In the genomic region with DNA sequence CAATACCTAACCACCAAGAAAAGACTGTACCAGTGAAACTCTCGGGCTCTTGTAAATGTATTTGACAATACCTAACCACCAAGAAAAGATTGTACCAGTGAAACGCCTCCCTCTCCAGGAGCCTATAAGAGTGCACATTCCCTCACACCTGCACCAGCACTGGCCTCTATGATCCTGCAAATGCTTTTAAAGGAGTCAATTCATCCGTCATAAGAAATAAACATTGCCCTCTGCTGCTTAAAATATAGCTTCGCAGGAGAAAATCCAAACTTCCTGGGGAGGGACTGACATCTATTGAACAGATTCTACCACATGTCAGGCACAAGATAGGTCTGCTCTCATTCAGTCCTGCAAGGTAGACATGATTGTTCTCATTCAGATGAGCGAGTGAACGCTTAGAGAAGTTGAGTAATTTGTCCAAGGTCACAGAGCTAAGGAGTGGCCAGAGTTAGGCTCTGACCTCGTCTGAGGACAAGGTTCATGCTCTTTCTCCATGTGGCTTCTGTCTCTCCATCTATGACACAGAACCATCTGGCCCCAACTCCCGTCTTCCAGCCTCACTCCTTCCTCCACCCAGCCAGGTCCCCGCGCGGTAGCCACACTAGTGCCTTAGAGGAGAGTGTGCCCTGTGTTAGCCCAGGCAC, we compare ENCODE assay signal across 8 cellular contexts. TPM values are rescaled to one million over a fixed set of nuclear protein-coding genes. Genes with fewer than 3 reads are reported as not detected.
A peak's percentile ranks its signal among the peaks of the same experiment; 100 is the strongest.
DNase-seq lines count a peak whose midpoint lies in the region; ATAC-seq and TF ChIP-seq lines count a peak whose summit lies in the region.

No MANE protein-coding gene starts in this region.

- DNase-seq in GM04503 (ENCODE audit: low read depth) = peak; percentile 75
- DNase-seq in NCI-H345 treated with DMSO at 0.1 percent for 48 hours (lab: John Stamatoyannopoulos, UW; ENCODE audit: unreplicated experiment) = peak; percentile 2
- peak; percentile 78 for DNase-seq in brain microvascular endothelial cell
- peak in 1 of 2 donors; percentile 30 for DNase-seq in left colon
- DNase-seq in vagina (ENCODE audit: extremely low spot score in 2 of 2) = no peak

- H3K4me3 ChIP-seq in brain microvascular endothelial cell (ENCODE audit: low read depth, low read length) (no peak overlapping the region), vagina (no peak overlapping the region)

- H3K4me1 ChIP-seq in vagina = peaks cover 63% of the 10 kb centered on the region

- in situ Hi-C loops in brain microvascular endothelial cell (cut with HindIII; ENCODE audit: low pct_ligation_motif_present, low sequenced_read_pairs) = no loop called here

- H3K36me3 ChIP-seq in brain microvascular endothelial cell (replicated peaks) (no peaks in the 10 kb centered on the region), vagina (no peaks in the 10 kb centered on the region)

- ATAC-seq in left colon = peak; percentile 80
- no peak for ATAC-seq in GM21381 (IDR thresholded peaks at IDR 0.05; ENCODE audit: unreplicated experiment)
- ATAC-seq in HG02588 (IDR thresholded peaks at IDR 0.05; ENCODE audit: unreplicated experiment) = no peak

- intact Hi-C loops in left colon (cut with DNase I, micrococcal nuclease) (loop anchor here in 1 of 2 donors (10.0 kb wide), 1 partner anchor 72 kb away; no protein-coding TSS in a partner anchor), vagina (cut with DNase I) (loop anchor here (5.0 to 10.0 kb wide), 2 partner anchors 62 to 810 kb away; no protein-coding TSS in a partner anchor)

- H3K27me3 ChIP-seq in brain microvascular endothelial cell (replicated peaks) = no peaks in the 10 kb centered on the region
- H3K27me3 ChIP-seq in vagina = no peaks in the 10 kb centered on the region

- no peak for TF ChIP-seq POLR2A in vagina (IDR thresholded peaks at IDR 0.05)

- TF ChIP-seq CTCF in 22Rv1 (IDR thresholded peaks at IDR 0.05) (peak; percentile 25), brain microvascular endothelial cell (IDR thresholded peaks at IDR 0.05; ENCODE audit: low read depth, low read length, missing control alignments) (peak; percentile 58), vagina (IDR thresholded peaks at IDR 0.05) (peak; percentile 24 to 50 (median 38))

- no peak overlapping the region for H3K27ac ChIP-seq in 22Rv1
- H3K27ac ChIP-seq in brain microvascular endothelial cell = peak overlapping the region; percentile 21
- H3K27ac ChIP-seq in vagina = peak overlapping the region; percentile 36

- H3K9me3 ChIP-seq in vagina = no peaks in the 10 kb centered on the region

RNA-seq across cellular contexts. Expression of gene MCFD2, which starts 38.7 kb away (rescaled TPM):
- total RNA-seq in left colon = 10 to 100 TPM; 41.2 to 41.7 TPM
- total RNA-seq in vagina = 89.4 TPM

Comparison
In these comparisons a context has a peak if more than half of its experiments do, and no peak if none do; other contexts are left out.
1. DNase-seq: peak in GM04503 (single experiment), NCI-H345 treated with DMSO at 0.1 percent for 48 hours (single experiment) and brain microvascular endothelial cell (single experiment); none in vagina (0 of 2).
2. Peak in every context shown above with its lines, with median percentiles within 50 percentile points of each other: CTCF ChIP-seq.